ENCODE assay signal across 9 cellular contexts in genomic region chr20:25470045-25470444, GRCh38.
A peak's percentile ranks its signal among the peaks of the same experiment; 100 is the strongest.
DNase-seq lines count a peak whose midpoint lies in the region; ATAC-seq, FAIRE-seq and TF ChIP-seq lines count a peak whose summit lies in the region.
"Had no signal": no experiment of that assay in that cellular context is flagged by ENCODE, and none has a peak within 500 bp of the region (broad histone marks: within the 10 kb centered on the region; RNA-seq: fewer than 3 reads in every experiment).

No MANE protein-coding gene starts in this region.

- no peak for FAIRE-seq in HTR-8/SVneo (lab: Jason Lieb, UNC)

- TF ChIP-seq CTCF in BE2C (IDR thresholded peaks at IDR 0.05; ENCODE audit: low read depth, low read length) (peak; percentile 61), WI38 (IDR thresholded peaks at IDR 0.05; ENCODE audit: low read depth, low read length) (peak; percentile 40), fibroblast of mammary gland (conservative IDR thresholded peaks at IDR 0.05; ENCODE audit: control insufficient read depth, insufficient read depth, low read depth, low read length) (peak; percentile 42)

- peak; percentile 38 for DNase-seq in BE2C
- DNase-seq in HTR-8/SVneo (ENCODE audit: insufficient read length, low spot score): peak; percentile 25
- peak; percentile 49 for DNase-seq in fibroblast of mammary gland (ENCODE audit: low read depth)
- DNase-seq in stimulated activated CD4-positive, alpha-beta T cell treated with anti-CD3 and anti-CD28 coated beads, TNF-alpha, amount 100 ng/mL, for 4 hours (ENCODE audit: low read depth in 3 of 3): peak; percentile 2 to 10 (median 9)
- DNase-seq in hippocampal formation (lab: John Stamatoyannopoulos, UW): no peak
- DNase-seq: left cardiac atrium had no signal

- no peaks in the 10 kb centered on the region for H3K4me1 ChIP-seq in BE2C

- ATAC-seq in GM18907 (IDR thresholded peaks at IDR 0.05; ENCODE audit: unreplicated experiment) (peak; percentile 74), HG03521 (IDR thresholded peaks at IDR 0.05; ENCODE audit: unreplicated experiment) (no peak)

- H3K4me3 ChIP-seq in BE2C (ENCODE audit: low read depth, low read length) (no peak overlapping the region), WI38 (ENCODE audit: low read depth, low read length) (no peak overlapping the region), fibroblast of mammary gland (ENCODE audit: control insufficient read depth, low read depth, low read length) (no peak overlapping the region)

- no peaks in the 10 kb centered on the region for H3K9me3 ChIP-seq in BE2C

- H3K27me3 ChIP-seq in BE2C: no peaks in the 10 kb centered on the region

- no peaks in the 10 kb centered on the region for H3K36me3 ChIP-seq in BE2C

Comparison
In these comparisons a context has a peak if more than half of its experiments do, and no peak if none do; other contexts are left out.
1. DNase-seq: peak in BE2C (single experiment), HTR-8/SVneo (single experiment), fibroblast of mammary gland (single experiment) and stimulated activated CD4-positive, alpha-beta T cell treated with anti-CD3 and anti-CD28 coated beads, TNF-alpha, amount 100 ng/mL, for 4 hours (3 of 3); none in hippocampal formation (0 of 2).
2. Peak in every context shown above with its lines, with median percentiles within 50 percentile points of each other: CTCF ChIP-seq.